Comparison of ENCODE assay signal across 8 cellular contexts in genomic region chr10:86585037-86585725, GRCh38.
DNase-seq lines count a peak whose midpoint lies in the region; ATAC-seq and TF ChIP-seq lines count a peak whose summit lies in the region.

No MANE protein-coding gene starts in this region.

- H2BK15ac ChIP-seq in neuronal stem cell (ENCODE audit: low read length) = no peak overlapping the region

- H3K4me2 ChIP-seq in PC-3 (ENCODE audit: low read length) (0 out of 2 replicates have a peak overlapping the region, but pooled peaks have one; percentile 42), neuronal stem cell (ENCODE audit: insufficient read depth, low read length, poor library complexity, severe bottlenecking) (no peak overlapping the region)

- ATAC-seq in GM21526 (IDR thresholded peaks at IDR 0.05; ENCODE audit: low FRiP score, unreplicated experiment) (peak; percentile 89), PC-3 (peak; percentile 89)

- no peaks in the 10 kb centered on the region for H3K79me2 ChIP-seq in PC-3 (ENCODE audit: low read length)

- no peak overlapping the region for H3K4me3 ChIP-seq in PC-3 (ENCODE audit: low read length)
- H3K4me3 ChIP-seq in neuronal stem cell (ENCODE audit: low read length in 2 of 2) = no peak overlapping the region

- TF ChIP-seq CTCF in PC-3 (conservative IDR thresholded peaks at IDR 0.05; ENCODE audit: low read depth, low read length) = peak; percentile 90

- H3K27me3 ChIP-seq in PC-3 (ENCODE audit: low read length) (no peaks in the 10 kb centered on the region), neuronal stem cell (ENCODE audit: control insufficient read depth in 3 of 3, insufficient read depth in 3 of 3, low read depth in 1 of 3, low read length in 3 of 3) (peaks cover 0 to 8% (median 0%) of the 10 kb centered on the region in 3 experiments)

- H3K9me3 ChIP-seq in PC-3 (ENCODE audit: low read length) = no peaks in the 10 kb centered on the region
- H3K9me3 ChIP-seq in neuronal stem cell (replicated peaks in 1 of 2; ENCODE audit: control insufficient read depth in 2 of 2, insufficient read depth in 1 of 2, low read depth in 1 of 2, low read length in 2 of 2) = peaks cover 0 to 2% of the 10 kb centered on the region in 2 donors

- POLR2A ChIA-PET in PC-3 (lab: Charles Lee; ENCODE audit: unreplicated experiment) = no interaction called here

- H2AFZ ChIP-seq in PC-3 (ENCODE audit: low read length) = peak overlapping the region; percentile 76; the same call in 1 of the 2 replicates
- H2AFZ ChIP-seq in neuronal stem cell (ENCODE audit: low read length) = peak overlapping the region; percentile 31

- intact Hi-C loops in PC-3 (cut with micrococcal nuclease) = loop anchor here (1.0 kb wide), 2 partner anchors 62 to 185 kb away; no protein-coding TSS in a partner anchor

- peak; percentile 14 for DNase-seq in DMS79 treated with DMSO at 0.1 percent for 48 hours (lab: John Stamatoyannopoulos, UW)
- DNase-seq in HuH-7 (ENCODE audit: low spot score) = peak; percentile 66
- DNase-seq in PC-3 = peak; percentile 79
- DNase-seq in activated T-cell treated with anti-CD3 and anti-CD28 coated beads, Interleukin-2, amount 50 U/mL, for 48 hours = peak; percentile 80 to 83
- DNase-seq in fibroblast of peridontal ligament (ENCODE audit: extremely low read depth) = peak; percentile 63
- peak; percentile 66 for DNase-seq in neuronal stem cell (ENCODE audit: low spot score)
- DNase-seq in stromal cell of bone marrow (ENCODE audit: low read depth) = peak; percentile 25

- H3K4me1 ChIP-seq in PC-3 (ENCODE audit: insufficient read depth, low read length) (no peaks in the 10 kb centered on the region; the same call in 1 of the 2 replicates), neuronal stem cell (ENCODE audit: control insufficient read depth in 2 of 2, insufficient read depth in 1 of 2, low read depth in 1 of 2, low read length in 2 of 2) (no peaks in the 10 kb centered on the region)

- no peak overlapping the region for H3K14ac ChIP-seq in neuronal stem cell (ENCODE audit: low read length)

- no TSS peak for BruUV-seq in PC-3 (replicated peaks; lab: Mats Ljungman, UMichigan)

- no CpG with 5 or more reads among the region's 10 CpGs for WGBS in neuronal stem cell (ENCODE audit: extremely low coverage in 2 of 2, insufficient read length in 2 of 2, insufficient replicate concordance in 1 of 2), 2 donors

- H2BK5ac ChIP-seq in neuronal stem cell (ENCODE audit: low read length) = peak overlapping the region; percentile 16

- no peaks in the 10 kb centered on the region for H3K36me3 ChIP-seq in PC-3 (ENCODE audit: low read depth, low read length)
- no peaks in the 10 kb centered on the region for H3K36me3 ChIP-seq in neuronal stem cell (replicated peaks in 1 of 2; ENCODE audit: control insufficient read depth in 2 of 2, insufficient read depth in 2 of 2, low read length in 2 of 2)

- H4K91ac ChIP-seq in neuronal stem cell (ENCODE audit: low read depth, low read length, poor library complexity) = no peak overlapping the region

- CTCF ChIA-PET in PC-3 (lab: Charles Lee) = interaction anchor here (0.5 to 1.1 kb wide), 4 partner anchors 55 to 185 kb away, joined by 3 to 9 read pairs (median 4); no protein-coding TSS in a partner anchor

- no peaks in the 10 kb centered on the region for H3F3A ChIP-seq in PC-3 (ENCODE audit: low read length, unreplicated experiment)

- no peak overlapping the region for H4K8ac ChIP-seq in neuronal stem cell (ENCODE audit: low read depth, low read length)

- H3K23ac ChIP-seq in neuronal stem cell (ENCODE audit: low read depth, low read length, poor library complexity) = no peak overlapping the region

- H3K18ac ChIP-seq in neuronal stem cell (ENCODE audit: low read length) = no peak overlapping the region

- no peak overlapping the region for H3K9ac ChIP-seq in PC-3 (ENCODE audit: low read length)
- no peak overlapping the region for H3K9ac ChIP-seq in neuronal stem cell (ENCODE audit: low read depth, low read length, poor library complexity)

- no peak overlapping the region for H3K4ac ChIP-seq in neuronal stem cell (ENCODE audit: low read length)

- H3K9me2 ChIP-seq in PC-3 (replicated peaks; ENCODE audit: low read length) = no peaks in the 10 kb centered on the region

- H2BK12ac ChIP-seq in neuronal stem cell (ENCODE audit: low read length) = no peak overlapping the region

- H3K79me1 ChIP-seq in neuronal stem cell (ENCODE audit: low read depth, low read length) = no peaks in the 10 kb centered on the region

- H3K27ac ChIP-seq in PC-3 (ENCODE audit: low read length) = no peak overlapping the region
- H3K27ac ChIP-seq in neuronal stem cell (replicated peaks; ENCODE audit: low read length) = no peak overlapping the region

- peak overlapping the region; percentile 79 for H2AK5ac ChIP-seq in neuronal stem cell (ENCODE audit: low read depth, low read length)

- no peak overlapping the region for H2BK120ac ChIP-seq in neuronal stem cell (ENCODE audit: low read depth, low read length)

- H4K20me1 ChIP-seq in PC-3 (ENCODE audit: low read length) = no peaks in the 10 kb centered on the region

Comparison
In these comparisons a context has a peak if more than half of its experiments do, and no peak if none do; other contexts are left out.
1. DNase-seq: peak in every context shown above with its lines; median percentile 82 in activated T-cell treated with anti-CD3 and anti-CD28 coated beads, Interleukin-2, amount 50 U/mL, for 48 hours; 79 in PC-3; 66 in HuH-7; 66 in neuronal stem cell; 63 in fibroblast of peridontal ligament; 25 in stromal cell of bone marrow; 14 in DMS79 treated with DMSO at 0.1 percent for 48 hours.